9 cellular contexts compared by ENCODE assay signal in the genomic region with DNA sequence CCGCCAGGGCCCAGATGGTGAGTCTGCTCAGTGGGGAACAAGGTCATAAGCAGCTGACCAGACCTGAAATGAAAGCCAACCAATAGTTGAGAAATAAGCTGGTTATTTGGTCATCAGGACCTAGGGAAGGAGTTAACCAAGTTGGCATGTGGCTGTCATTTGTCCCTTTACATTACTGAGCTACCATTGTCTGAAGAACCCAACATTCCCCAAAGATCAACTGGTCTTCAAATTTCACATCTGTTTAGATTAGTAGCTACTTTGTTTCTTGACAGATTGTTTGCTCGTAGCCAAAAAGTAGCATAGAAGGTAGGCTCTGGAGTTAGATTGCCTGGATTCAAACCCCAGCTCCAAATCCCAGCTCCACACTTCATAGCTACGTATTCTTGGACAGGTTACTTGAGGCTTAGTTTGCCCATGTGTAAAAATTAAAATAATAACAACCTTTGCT. TPM values are rescaled to one million over a fixed set of nuclear protein-coding genes. Genes with fewer than 3 reads are reported as not detected.
DNase-seq lines count a peak whose midpoint lies in the region; ATAC-seq, FAIRE-seq and TF ChIP-seq lines count a peak whose summit lies in the region.
"Had no signal": no experiment of that assay in that cellular context is flagged by ENCODE, and none has a peak within 500 bp of the region (broad histone marks: within the 10 kb centered on the region; RNA-seq: fewer than 3 reads in every experiment).

No MANE protein-coding gene starts in this region.

- peaks cover 19% of the 10 kb centered on the region for H3K4me1 ChIP-seq in CD8-positive, alpha-beta memory T cell (ENCODE audit: insufficient read depth, low read length)
- H3K4me1 ChIP-seq in OCI-LY3 (ENCODE audit: low read length), result peaks cover 22% of the 10 kb centered on the region
- peaks cover 0 to 8% (median 5%) of the 10 kb centered on the region in 4 experiments; a peak in 5 of 7 replicates for H3K4me1 ChIP-seq in H1 (replicated peaks in 1 of 4; ENCODE audit: control insufficient read depth in 3 of 4, insufficient read depth in 4 of 4, low read length in 3 of 4)

- TF ChIP-seq CTCF in OCI-LY3 (IDR thresholded peaks at IDR 0.05; ENCODE audit: low read depth, low read length) (no peak), H1 (IDR thresholded peaks at IDR 0.05; ENCODE audit: control extremely low read depth in 1 of 3, insufficient read depth in 1 of 3, low read depth in 1 of 3, low read length in 3 of 3) (no peak), osteocyte (IDR thresholded peaks at IDR 0.05) (no peak)

- H3K9ac ChIP-seq in OCI-LY3 (ENCODE audit: low read length) (peak overlapping the region; percentile 74; the same call in 1 of the 2 replicates), H1 (replicated peaks in 1 of 4; ENCODE audit: extremely low read depth in 1 of 4, low read depth in 3 of 4, low read length in 3 of 4) (no peak overlapping the region)

- H3K27me3 ChIP-seq in CD8-positive, alpha-beta memory T cell (ENCODE audit: insufficient read depth, low read length, poor library complexity, severe bottlenecking), result no peaks in the 10 kb centered on the region
- H3K27me3 ChIP-seq in OCI-LY3 (ENCODE audit: low read depth, low read length), result no peaks in the 10 kb centered on the region
- no peaks in the 10 kb centered on the region for H3K27me3 ChIP-seq in H1 (replicated peaks in 1 of 4; ENCODE audit: control insufficient read depth in 3 of 4, extremely low read depth in 1 of 4, insufficient read depth in 3 of 4, low read length in 3 of 4)

- TF ChIP-seq EP300 in H1 (IDR thresholded peaks at IDR 0.05; ENCODE audit: borderline replicate concordance in 1 of 2, low read depth in 2 of 2, low read length in 2 of 2), result no peak

- peak overlapping the region; percentile 67 for H4K91ac ChIP-seq in H1 (replicated peaks; ENCODE audit: insufficient read length, low read length)

- H3K36me3 Mint-ChIP-seq in CD8-positive, alpha-beta memory T cell, result peaks cover 0 to 8% (median 0%) of the 10 kb centered on the region in 3 donors
- peaks cover 18% of the 10 kb centered on the region for H3K36me3 Mint-ChIP-seq in osteocyte (ENCODE audit: unreplicated experiment)

- H3K4me2 ChIP-seq in OCI-LY3 (ENCODE audit: low read length) (peak overlapping the region; percentile 84), H1 (ENCODE audit: insufficient read depth in 1 of 2, low read depth in 2 of 2, low read length in 2 of 2) (peak overlapping the region in 1 of 2 experiments; percentile 32; a peak in 1 of 4 replicates)

- no peak overlapping the region for H3K56ac ChIP-seq in H1 (replicated peaks; ENCODE audit: insufficient read length, low read depth, low read length)

- H3K79me2 ChIP-seq in OCI-LY3 (ENCODE audit: low read length) (peaks cover 13% of the 10 kb centered on the region), H1 (ENCODE audit: control insufficient read depth in 1 of 2, insufficient read depth in 2 of 2, low read length in 2 of 2) (peaks cover 0 to 10% of the 10 kb centered on the region in 2 experiments; a peak in 1 of 4 replicates)

- no peak for DNase-seq in CD8-positive, alpha-beta memory T cell
- no peak for DNase-seq in H1 (ENCODE audit: low read depth in 1 of 2, low spot score in 2 of 2)
- DNase-seq in osteocyte (ENCODE audit: extremely low spot score, unreplicated experiment), result no peak
- DNase-seq in NOMO-1 treated with DMSO at 0.1 percent for 48 hours (lab: John Stamatoyannopoulos, UW; ENCODE audit: unreplicated experiment), result no peak
- no peak for DNase-seq in DMS79 (lab: John Stamatoyannopoulos, UW)
- no peak for DNase-seq in cortex of kidney (lab: John Stamatoyannopoulos, UW)

- H2BK20ac ChIP-seq in H1 (ENCODE audit: low read length), result no peak overlapping the region

- H2AK5ac ChIP-seq in H1 (ENCODE audit: low read depth, low read length), result no peak overlapping the region

- H3K23ac ChIP-seq in H1 (ENCODE audit: insufficient read length), result no peak overlapping the region

- no peaks in the 10 kb centered on the region; the same call in 1 of the 2 replicates for H3K79me1 ChIP-seq in H1 (ENCODE audit: low read depth, low read length)

- no peak overlapping the region for H2BK120ac ChIP-seq in H1 (replicated peaks; ENCODE audit: low read depth, low read length)

- H2BK5ac ChIP-seq in H1 (ENCODE audit: low read depth, low read length), result no peak overlapping the region

- FAIRE-seq in H1 (lab: Jason Lieb, UNC), result no peak

- H3K23me2 ChIP-seq in H1 (ENCODE audit: low read depth, low read length), result peaks cover 2% of the 10 kb centered on the region; the same call in 1 of the 2 replicates

- TF ChIP-seq RAD21 in H1 (IDR thresholded peaks at IDR 0.05 in 1 of 2, conservative IDR thresholded peaks at IDR 0.05 in 1 of 2; ENCODE audit: low read depth in 2 of 2, low read length in 2 of 2), result no peak

- POLR2A ChIA-PET in CD8-positive, alpha-beta memory T cell (lab: Charles Lee), result interaction anchor here (0.5 to 1.4 kb wide), 5 partner anchors 24 to 934 kb away, joined by 3 to 11 read pairs (median 4); a partner anchor contains a TSS
- POLR2A ChIA-PET in H1 (lab: Charles Lee; ENCODE audit: partially characterized antibody), result interaction anchor here (0.6 to 18.4 kb wide), 13 partner anchors 8 to 122 kb away, joined by 3 to 428 read pairs (median 4); a partner anchor contains a TSS

- no peak overlapping the region for H2BK15ac ChIP-seq in H1 (ENCODE audit: low read length)

- H3K9me3 Mint-ChIP-seq in CD8-positive, alpha-beta memory T cell, result no peaks in the 10 kb centered on the region
- no peaks in the 10 kb centered on the region for H3K9me3 Mint-ChIP-seq in osteocyte (ENCODE audit: unreplicated experiment)

- ATAC-seq in HG03469 (IDR thresholded peaks at IDR 0.05; ENCODE audit: unreplicated experiment), result no peak

- 86% methylated on average over 3 of the region's 3 CpGs; no CpG with 5 or more reads in 1 of the 2 experiments for WGBS in H1 (ENCODE audit: extremely low coverage in 1 of 2, insufficient coverage in 1 of 2, insufficient read length in 1 of 2, insufficient replicate concordance in 2 of 2, low coverage in 1 of 2, low lambda C conversion rate in 2 of 2, missing lambda C conversion rate in 1 of 2), 2 experiments

- no peak overlapping the region for H4K5ac ChIP-seq in H1 (ENCODE audit: insufficient read length, low read depth, low read length)

- H4K20me1 ChIP-seq in OCI-LY3 (ENCODE audit: insufficient read depth, low read length) (no peaks in the 10 kb centered on the region), H1 (replicated peaks in 1 of 2; ENCODE audit: control insufficient read depth in 1 of 2, insufficient read depth in 2 of 2, low read length in 2 of 2) (no peaks in the 10 kb centered on the region)

- H3K36me3 ChIP-seq in CD8-positive, alpha-beta memory T cell (ENCODE audit: insufficient read depth, low read length), result no peaks in the 10 kb centered on the region
- H3K36me3 ChIP-seq in OCI-LY3 (replicated peaks; ENCODE audit: low read depth, low read length) (peaks cover 7% of the 10 kb centered on the region), H1 (ENCODE audit: control insufficient read depth in 2 of 4, insufficient read depth in 4 of 4, low read length in 3 of 4) (peaks cover 0 to 4% (median 3%) of the 10 kb centered on the region in 4 experiments; a peak in 4 of 8 replicates)

- no peaks in the 10 kb centered on the region for H3K9me3 ChIP-seq in CD8-positive, alpha-beta memory T cell (ENCODE audit: low read length)
- H3K9me3 ChIP-seq in OCI-LY3 (ENCODE audit: insufficient read depth, low read length) (no peaks in the 10 kb centered on the region), H1 (ENCODE audit: insufficient read depth in 2 of 2, low read depth in 1 of 2, low read length in 1 of 2) (no peaks in the 10 kb centered on the region)

- peak overlapping the region in 1 of 7 donors; percentile 22 for H3K4me3 Mint-ChIP-seq in CD8-positive, alpha-beta memory T cell
- peak overlapping the region; percentile 86 for H3K4me3 Mint-ChIP-seq in osteocyte (ENCODE audit: unreplicated experiment)

- TF ChIP-seq POLR2A in H1 (IDR thresholded peaks at IDR 0.05; ENCODE audit: control extremely low read depth in 1 of 2, low read depth in 2 of 2, low read length in 2 of 2), result no peak

- no peak overlapping the region for H3K18ac ChIP-seq in H1 (ENCODE audit: extremely low read depth, low read length)

- H2AFZ ChIP-seq in OCI-LY3 (ENCODE audit: low read depth, low read length) (no peak overlapping the region), H1 (ENCODE audit: low read length) (no peak overlapping the region)

- peak overlapping the region; percentile 83; the same call in 1 of the 2 replicates for H4K8ac ChIP-seq in H1 (ENCODE audit: extremely low read depth, insufficient read depth, low read length)

- no peak overlapping the region for H3K4ac ChIP-seq in H1 (replicated peaks; ENCODE audit: insufficient read length, low read depth, low read length)

- H3K27me3 Mint-ChIP-seq in CD8-positive, alpha-beta memory T cell, result no peaks in the 10 kb centered on the region
- no peaks in the 10 kb centered on the region for H3K27me3 Mint-ChIP-seq in osteocyte (ENCODE audit: unreplicated experiment)

- peak overlapping the region; percentile 67 for H3K4me3 ChIP-seq in CD8-positive, alpha-beta memory T cell (ENCODE audit: low read length)
- peak overlapping the region; percentile 81 for H3K4me3 ChIP-seq in OCI-LY3 (ENCODE audit: low read length)
- peak overlapping the region in 1 of 4 experiments; percentile 70; a peak in 2 of 8 replicates for H3K4me3 ChIP-seq in H1 (ENCODE audit: extremely low read depth in 1 of 4, insufficient read depth in 2 of 4, low read depth in 3 of 4, low read length in 4 of 4)

- peak overlapping the region in 7 of 8 donors; percentile 52 to 99 (median 83) for H3K27ac Mint-ChIP-seq in CD8-positive, alpha-beta memory T cell
- H3K27ac Mint-ChIP-seq in osteocyte (ENCODE audit: unreplicated experiment), result peak overlapping the region; percentile 86

- no peak overlapping the region for H2BK12ac ChIP-seq in H1 (ENCODE audit: low read depth, low read length)

- CTCF ChIA-PET in CD8-positive, alpha-beta memory T cell (lab: Charles Lee), result interaction anchor here (0.8 to 32.2 kb wide), 7 partner anchors 9 to 284 kb away, joined by 3 to 576 read pairs (median 9); a partner anchor contains a TSS
- CTCF ChIA-PET in H1 (lab: Charles Lee; ENCODE audit: partially characterized antibody), result interaction anchor here (0.8 to 24.7 kb wide), 7 partner anchors 17 to 175 kb away, joined by 3 to 613 read pairs (median 3); a partner anchor contains a TSS

- H3K27ac ChIP-seq in CD8-positive, alpha-beta memory T cell (ENCODE audit: low read depth, low read length), result peak overlapping the region; percentile 71
- H3K27ac ChIP-seq in OCI-LY3 (ENCODE audit: low read length), result peak overlapping the region; percentile 48; the same call in 1 of the 2 replicates
- H3K27ac ChIP-seq in H1 (ENCODE audit: low read depth, low read length), result no peak overlapping the region

- H3K4me1 Mint-ChIP-seq in CD8-positive, alpha-beta memory T cell, result peaks cover 27 to 38% (median 37%) of the 10 kb centered on the region in 3 donors
- H3K4me1 Mint-ChIP-seq in osteocyte (ENCODE audit: unreplicated experiment), result peaks cover 40% of the 10 kb centered on the region

- no peak overlapping the region for H3K14ac ChIP-seq in H1 (ENCODE audit: insufficient read length)

RNA-seq across cellular contexts. Expression of a gene that starts 1.0 kb away (rescaled TPM):
- 10 to 100 TPM; 13.5 to 13.8 TPM for total RNA-seq in CD8-positive, alpha-beta memory T cell
- polyA plus RNA-seq in CD8-positive, alpha-beta memory T cell, result 6.9 TPM
- 10.8 and 11.2 TPM in 2 replicates for total RNA-seq in H1 (2021; fragmentation: NEBNext Ultra II Directional; extraction: Animal tissue kit (Norgen Biotek cat#: 25700))
- polyA plus RNA-seq in H1 (2011; rRNA removed), result 7.5 and 17.0 TPM in 2 replicates
- polyA plus RNA-seq in H1 (2011; cell fraction: cytosol; rRNA removed), result 11.8 TPM
- 20.7 TPM for polyA plus RNA-seq in H1 (2011; cell fraction: nucleus; rRNA removed)
- polyA plus RNA-seq in H1 (2012, experiment 1 of 2), result 6.7 to 13.7 TPM (median 12.1 TPM) in 4 replicates
- polyA plus RNA-seq in H1 (2012, experiment 2 of 2), result 9.5 TPM
- 10.1 TPM for polyA plus RNA-seq in H1 (2013, experiment 1 of 2)
- 11.0 TPM for polyA plus RNA-seq in H1 (2013, experiment 2 of 2)
- 1.8 and 2.6 TPM in 2 replicates for polyA minus RNA-seq in H1 (2011; rRNA and poly(A)+ RNA removed)
- 6.5 TPM for polyA minus RNA-seq in H1 (2011; cell fraction: cytosol; rRNA and poly(A)+ RNA removed)
- polyA minus RNA-seq in H1 (2011; cell fraction: nucleus; rRNA and poly(A)+ RNA removed), result 10.5 TPM
- 28.7 and 33.2 TPM in 2 replicates for total RNA-seq in osteocyte

RNA-seq across cellular contexts. Expression of a gene that starts 2.0 kb away (rescaled TPM):
- 1 to 10 TPM in 1 of 2 experiments, under 1 TPM in 1; 0.94 to 2.0 TPM for total RNA-seq in CD8-positive, alpha-beta memory T cell
- polyA plus RNA-seq in CD8-positive, alpha-beta memory T cell, result 1.4 TPM
- total RNA-seq in H1 (2021; fragmentation: NEBNext Ultra II Directional; extraction: Animal tissue kit (Norgen Biotek cat#: 25700)), result 2.9 and 3.0 TPM in 2 replicates
- 5.1 and 5.7 TPM in 2 replicates for polyA plus RNA-seq in H1 (2011; rRNA removed)
- 6.9 TPM for polyA plus RNA-seq in H1 (2011; cell fraction: cytosol; rRNA removed)
- 5.4 TPM for polyA plus RNA-seq in H1 (2011; cell fraction: nucleus; rRNA removed)
- polyA plus RNA-seq in H1 (2012, experiment 1 of 2), result 3.6 to 4.9 TPM (median 3.7 TPM) in 4 replicates
- polyA plus RNA-seq in H1 (2012, experiment 2 of 2), result 3.7 TPM
- polyA plus RNA-seq in H1 (2013, experiment 1 of 2), result 2.8 TPM
- polyA plus RNA-seq in H1 (2013, experiment 2 of 2), result 2.8 TPM
- 2.4 and 2.8 TPM in 2 replicates for polyA minus RNA-seq in H1 (2011; rRNA and poly(A)+ RNA removed)
- polyA minus RNA-seq in H1 (2011; cell fraction: cytosol; rRNA and poly(A)+ RNA removed), result 0.73 TPM
- 1.3 TPM for polyA minus RNA-seq in H1 (2011; cell fraction: nucleus; rRNA and poly(A)+ RNA removed)
- total RNA-seq in osteocyte, result 8.8 and 9.0 TPM in 2 replicates

RNA-seq across cellular contexts. Expression of a gene that starts 6.6 kb away (rescaled TPM):
- total RNA-seq in CD8-positive, alpha-beta memory T cell, result 100 to 1,000 TPM; 643 to 658 TPM
- polyA plus RNA-seq in CD8-positive, alpha-beta memory T cell, result 85.7 TPM
- total RNA-seq in H1 (2021; fragmentation: NEBNext Ultra II Directional; extraction: Animal tissue kit (Norgen Biotek cat#: 25700)), result 780 and 794 TPM in 2 replicates
- 896 and 1,164 TPM in 2 replicates for polyA plus RNA-seq in H1 (2011; rRNA removed)
- 1,131 TPM for polyA plus RNA-seq in H1 (2011; cell fraction: cytosol; rRNA removed)
- polyA plus RNA-seq in H1 (2011; cell fraction: nucleus; rRNA removed), result 968 TPM
- 715 to 1,033 TPM (median 930 TPM) in 4 replicates for polyA plus RNA-seq in H1 (2012, experiment 1 of 2)
- polyA plus RNA-seq in H1 (2012, experiment 2 of 2), result 495 TPM
- 439 TPM for polyA plus RNA-seq in H1 (2013, experiment 1 of 2)
- 386 TPM for polyA plus RNA-seq in H1 (2013, experiment 2 of 2)
- 1,289 and 1,481 TPM in 2 replicates for polyA minus RNA-seq in H1 (2011; rRNA and poly(A)+ RNA removed)
- 430 TPM for polyA minus RNA-seq in H1 (2011; cell fraction: cytosol; rRNA and poly(A)+ RNA removed)
- 481 TPM for polyA minus RNA-seq in H1 (2011; cell fraction: nucleus; rRNA and poly(A)+ RNA removed)
- 315 and 331 TPM in 2 replicates for total RNA-seq in osteocyte

RNA-seq across cellular contexts. Expression of a gene that starts 19.7 kb away (rescaled TPM):
- total RNA-seq in CD8-positive, alpha-beta memory T cell, result not detected
- polyA plus RNA-seq in CD8-positive, alpha-beta memory T cell, result not detected
- total RNA-seq in H1 (2021; fragmentation: NEBNext Ultra II Directional; extraction: Animal tissue kit (Norgen Biotek cat#: 25700)), result not detected in 2 replicates
- not detected in 2 replicates for polyA plus RNA-seq in H1 (2011; rRNA removed)
- polyA plus RNA-seq in H1 (2011; cell fraction: cytosol; rRNA removed), result not detected
- polyA plus RNA-seq in H1 (2011; cell fraction: nucleus; rRNA removed), result not detected
- polyA plus RNA-seq in H1 (2012, experiment 1 of 2), result not detected in 4 replicates
- polyA plus RNA-seq in H1 (2012, experiment 2 of 2), result not detected
- not detected for polyA plus RNA-seq in H1 (2013, experiment 1 of 2)
- not detected for polyA plus RNA-seq in H1 (2013, experiment 2 of 2)
- polyA minus RNA-seq in H1 (2011; rRNA and poly(A)+ RNA removed), result not detected in 2 replicates
- not detected for polyA minus RNA-seq in H1 (2011; cell fraction: cytosol; rRNA and poly(A)+ RNA removed)
- polyA minus RNA-seq in H1 (2011; cell fraction: nucleus; rRNA and poly(A)+ RNA removed), result not detected
- not detected in 2 replicates for total RNA-seq in osteocyte
- total RNA-seq: HT1080 had no signal

RNA-seq across cellular contexts. Expression of a gene that starts 23.6 kb away (rescaled TPM):
- 100 to 1,000 TPM; 839 to 854 TPM for total RNA-seq in CD8-positive, alpha-beta memory T cell
- polyA plus RNA-seq in CD8-positive, alpha-beta memory T cell, result 23.3 TPM
- not detected in 2 replicates for total RNA-seq in H1 (2021; fragmentation: NEBNext Ultra II Directional; extraction: Animal tissue kit (Norgen Biotek cat#: 25700))
- not detected in 2 replicates for polyA plus RNA-seq in H1 (2011; rRNA removed)
- polyA plus RNA-seq in H1 (2011; cell fraction: cytosol; rRNA removed), result 0.05 TPM
- polyA plus RNA-seq in H1 (2011; cell fraction: nucleus; rRNA removed), result 0.21 TPM
- not detected in 4 replicates for polyA plus RNA-seq in H1 (2012, experiment 1 of 2)
- polyA plus RNA-seq in H1 (2012, experiment 2 of 2), result not detected
- polyA plus RNA-seq in H1 (2013, experiment 1 of 2), result 0.08 TPM
- not detected for polyA plus RNA-seq in H1 (2013, experiment 2 of 2)
- not detected in 2 replicates for polyA minus RNA-seq in H1 (2011; rRNA and poly(A)+ RNA removed)
- not detected for polyA minus RNA-seq in H1 (2011; cell fraction: cytosol; rRNA and poly(A)+ RNA removed)
- not detected for polyA minus RNA-seq in H1 (2011; cell fraction: nucleus; rRNA and poly(A)+ RNA removed)
- total RNA-seq in osteocyte, result not detected in 2 replicates
- total RNA-seq: HT1080 had no signal
